16 cellular contexts compared by ENCODE assay signal in the genomic region with DNA sequence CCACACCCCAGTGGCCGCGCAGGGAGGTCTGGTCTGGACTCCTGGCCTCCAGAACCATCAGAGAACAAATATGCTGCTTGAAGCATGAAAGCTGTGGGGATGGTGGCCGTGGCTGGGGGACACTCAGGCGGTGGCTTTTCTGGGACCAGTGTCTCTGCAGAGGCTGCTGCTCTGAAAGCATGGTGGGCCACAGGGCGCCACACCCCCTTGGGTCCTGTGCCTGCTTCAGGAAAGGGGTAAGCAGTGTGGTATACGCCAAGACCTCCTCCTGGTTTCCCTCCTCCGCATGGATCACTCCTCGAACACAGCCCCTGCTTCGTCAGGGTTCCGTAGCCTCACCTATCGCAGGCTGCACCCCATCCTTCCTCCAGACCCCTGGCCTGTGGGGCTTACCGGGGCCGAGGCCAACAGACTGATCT. TPM values are rescaled to one million over a fixed set of nuclear protein-coding genes. Genes with fewer than 3 reads are reported as not detected.
DNase-seq lines count a peak whose midpoint lies in the region; ATAC-seq and TF ChIP-seq lines count a peak whose summit lies in the region.
"Had no signal": no experiment of that assay in that cellular context is flagged by ENCODE, and none has a peak within 500 bp of the region (broad histone marks: within the 10 kb centered on the region; RNA-seq: fewer than 3 reads in every experiment).

No MANE protein-coding gene starts in this region.

- H3K27me3 ChIP-seq in suprapubic skin = peaks cover 15% of the 10 kb centered on the region

- peak overlapping the region; percentile 90 for H3K27ac Mint-ChIP-seq in activated CD8-positive, alpha-beta memory T cell treated with anti-CD3 and anti-CD28 coated beads, Interleukin-2, amount 10 ng/mL, durations not matched to agents 7 days and 5 days

- no peak for DNase-seq in activated CD8-positive, alpha-beta memory T cell treated with anti-CD3 and anti-CD28 coated beads, Interleukin-2, amount 10 ng/mL, durations not matched to agents 7 days and 5 days
- DNase-seq in activated CD8-positive, alpha-beta memory T cell treated with anti-CD3 and anti-CD28 coated beads for 24 hours = no peak
- peak; percentile 13 for DNase-seq in ecto neural progenitor cell (ENCODE audit: low spot score)
- DNase-seq in suprapubic skin (ENCODE audit: low spot score in 2 of 2) = peak; percentile 51 to 77
- DNase-seq in NCI-H524 treated with DMSO at 0.1 percent for 48 hours (lab: John Stamatoyannopoulos, UW) = no peak
- no peak for DNase-seq in SK-N-DZ (ENCODE audit: low spot score)
- no peak for DNase-seq in dedifferentiated amniotic fluid mesenchymal stem cell (ENCODE audit: extremely low spot score)
- DNase-seq: activated gamma-delta T cell, left ventricle myocardium superior, NCI-H226, OCI-M1 had no signal

- H3K9me3 ChIP-seq in KOPT-K1 (ENCODE audit: insufficient read depth, low read length, poor library complexity, severe bottlenecking) (peaks cover 20% of the 10 kb centered on the region), suprapubic skin (no peaks in the 10 kb centered on the region)

- peaks cover 16% of the 10 kb centered on the region for H3K27me3 Mint-ChIP-seq in activated CD8-positive, alpha-beta memory T cell treated with anti-CD3 and anti-CD28 coated beads, Interleukin-2, amount 10 ng/mL, durations not matched to agents 7 days and 5 days

- 97% methylated on average over 13 of the region's 13 CpGs for WGBS in suprapubic skin

- H3K27ac ChIP-seq in KOPT-K1 (ENCODE audit: low read depth, low read length, poor library complexity, severe bottlenecking) (peak overlapping the region; percentile 99), suprapubic skin (no peak overlapping the region)
- H3K27ac ChIP-seq: SK-N-MC had no signal

- H3K4me3 ChIP-seq in suprapubic skin = no peak overlapping the region
- H3K4me3 ChIP-seq: SK-N-MC had no signal

- H3K36me3 ChIP-seq in KOPT-K1 (ENCODE audit: insufficient read depth, low read length) = peaks cover 27% of the 10 kb centered on the region
- peaks cover 20% of the 10 kb centered on the region for H3K36me3 ChIP-seq in suprapubic skin

- peaks cover 31% of the 10 kb centered on the region for H3K36me3 Mint-ChIP-seq in activated CD8-positive, alpha-beta memory T cell treated with anti-CD3 and anti-CD28 coated beads, Interleukin-2, amount 10 ng/mL, durations not matched to agents 7 days and 5 days

- ATAC-seq in activated CD8-positive, alpha-beta memory T cell treated with anti-CD3 and anti-CD28 coated beads, Interleukin-2, amount 10 ng/mL, durations not matched to agents 7 days and 5 days = no peak
- ATAC-seq: HCT116, left ventricle myocardium superior had no signal

- no peak for TF ChIP-seq POLR2A in suprapubic skin (IDR thresholded peaks at IDR 0.05)

- TF ChIP-seq EP300 in suprapubic skin (IDR thresholded peaks at IDR 0.05) = no peak

- no peak for TF ChIP-seq CTCF in suprapubic skin (IDR thresholded peaks at IDR 0.05)

- CTCF ChIA-PET in activated CD8-positive, alpha-beta memory T cell treated with anti-CD3 and anti-CD28 coated beads, Interleukin-2, amount 10 ng/mL, durations not matched to agents 7 days and 5 days (lab: Charles Lee) = interaction anchor here (0.9 to 1.6 kb wide), 2 partner anchors 14 to 66 kb away, joined by 3 to 6 read pairs; no protein-coding TSS in a partner anchor

- peaks cover 12% of the 10 kb centered on the region for H3K4me1 ChIP-seq in suprapubic skin

- no peak overlapping the region for H3K4me3 Mint-ChIP-seq in activated CD8-positive, alpha-beta memory T cell treated with anti-CD3 and anti-CD28 coated beads, Interleukin-2, amount 10 ng/mL, durations not matched to agents 7 days and 5 days

- peaks cover 66% of the 10 kb centered on the region for H3K4me1 Mint-ChIP-seq in activated CD8-positive, alpha-beta memory T cell treated with anti-CD3 and anti-CD28 coated beads, Interleukin-2, amount 10 ng/mL, durations not matched to agents 7 days and 5 days

- peaks cover 9% of the 10 kb centered on the region for H3K9me3 Mint-ChIP-seq in activated CD8-positive, alpha-beta memory T cell treated with anti-CD3 and anti-CD28 coated beads, Interleukin-2, amount 10 ng/mL, durations not matched to agents 7 days and 5 days (ENCODE audit: low read depth)

RNA-seq across cellular contexts. Expression of a gene that starts 19.7 kb away (rescaled TPM):
- 1 to 10 TPM in 1 of 2 experiments, under 1 TPM in 1; 0.82 to 1.5 TPM for total RNA-seq in activated CD8-positive, alpha-beta memory T cell treated with anti-CD3 and anti-CD28 coated beads, Interleukin-2, amount 10 ng/mL, durations not matched to agents 7 days and 5 days
- total RNA-seq in suprapubic skin = not detected
- polyA plus RNA-seq in SK-N-DZ (2014; cell fraction: cytosol; rRNA removed) = 8.3 and 11.5 TPM in 2 replicates
- polyA plus RNA-seq in SK-N-DZ (2014; cell fraction: nucleus; rRNA removed) = 6.7 and 8.1 TPM in 2 replicates
- total RNA-seq: left ventricle myocardium superior had no signal
- polyA plus RNA-seq: IgD-negative memory B cell, neural cell had no signal

RNA-seq across cellular contexts. Expression of a gene that starts 30.3 kb away (rescaled TPM):
- total RNA-seq in activated CD8-positive, alpha-beta memory T cell treated with anti-CD3 and anti-CD28 coated beads, Interleukin-2, amount 10 ng/mL, durations not matched to agents 7 days and 5 days = 100 to 1,000 TPM; 107 to 115 TPM
- 100 to 1,000 TPM in 1 of 4 donors, 10 to 100 TPM in 3; 62.6 to 132 (median 93.5) TPM for total RNA-seq in suprapubic skin
- 126 and 142 TPM in 2 replicates for polyA plus RNA-seq in SK-N-DZ (2014; cell fraction: cytosol; rRNA removed)
- 114 and 118 TPM in 2 replicates for polyA plus RNA-seq in SK-N-DZ (2014; cell fraction: nucleus; rRNA removed)

Comparison
In these comparisons a context has a peak if more than half of its experiments do, and no peak if none do; other contexts are left out.
1. DNase-seq: peak in ecto neural progenitor cell (single experiment) and suprapubic skin (2 of 2); none in activated CD8-positive, alpha-beta memory T cell treated with anti-CD3 and anti-CD28 coated beads, Interleukin-2, amount 10 ng/mL, durations not matched to agents 7 days and 5 days (single experiment), activated CD8-positive, alpha-beta memory T cell treated with anti-CD3 and anti-CD28 coated beads for 24 hours (single experiment), NCI-H524 treated with DMSO at 0.1 percent for 48 hours (single experiment), SK-N-DZ (single experiment) and dedifferentiated amniotic fluid mesenchymal stem cell (single experiment).